19 cellular contexts compared by ENCODE assay signal in genomic region chr11:94790771-94791180, GRCh38. TPM values are rescaled to one million over a fixed set of nuclear protein-coding genes. Genes with fewer than 3 reads are reported as not detected.
A peak's percentile ranks its signal among the peaks of the same experiment; 100 is the strongest.
DNase-seq lines count a peak whose midpoint lies in the region; ATAC-seq and TF ChIP-seq lines count a peak whose summit lies in the region.
"Had no signal": no experiment of that assay in that cellular context is flagged by ENCODE, and none has a peak within 500 bp of the region (broad histone marks: within the 10 kb centered on the region; RNA-seq: fewer than 3 reads in every experiment).

No MANE protein-coding gene starts in this region.

- H4K91ac ChIP-seq in mesenchymal stem cell (ENCODE audit: low read length), result no peak overlapping the region

- TF ChIP-seq EP300 in SK-N-SH (IDR thresholded peaks at IDR 0.05; ENCODE audit: borderline replicate concordance in 1 of 2, low read depth in 1 of 2, low read length in 1 of 2), result no peak

- H3K18ac ChIP-seq in mesenchymal stem cell (ENCODE audit: low read depth in 1 of 2, low read length in 2 of 2), result no peak overlapping the region

- H4K20me1 ChIP-seq in SK-N-SH (ENCODE audit: insufficient read depth), result peaks cover 6% of the 10 kb centered on the region; the same call in 1 of the 2 replicates

- ATAC-seq in SK-N-SH treated with all-trans-retinoic acid at 6 μM for 48 hours (no peak), GM21447 (IDR thresholded peaks at IDR 0.05; ENCODE audit: unreplicated experiment) (no peak)
- ATAC-seq: activated naive CD4-positive, alpha-beta T cell treated with anti-CD3 and anti-CD28 coated beads, Interleukin-2, amount 50 U/mL, for 72 hours; sciatic nerve had no signal

- H3K4me1 ChIP-seq in SK-N-SH (ENCODE audit: control insufficient read depth in 1 of 2, insufficient read depth in 2 of 2, low read depth in 1 of 2, low read length in 1 of 2), result peaks cover 30 to 55% of the 10 kb centered on the region in 2 experiments
- peaks cover 17% of the 10 kb centered on the region for H3K4me1 ChIP-seq in mesenchymal stem cell (ENCODE audit: control insufficient read depth, insufficient read depth, low read depth, low read length)

- no peak overlapping the region for H2BK5ac ChIP-seq in mesenchymal stem cell (ENCODE audit: low read depth, low read length, poor library complexity, severe bottlenecking)

- no peak for TF ChIP-seq RAD21 in SK-N-SH (IDR thresholded peaks at IDR 0.05; ENCODE audit: low read length)

- CTCF ChIA-PET in SK-N-SH (lab: Yijun Ruan, JAX) (no interaction called here), HEK293T (lab: Yijun Ruan, JAX) (no interaction called here)

- no peaks in the 10 kb centered on the region for H3K9me2 ChIP-seq in SK-N-SH

- DNase-seq in SK-N-SH (no peak), astrocyte of the hippocampus (ENCODE audit: low read depth, low spot score) (peak; percentile 35), mesenchymal stem cell (no peak), type B pancreatic cell (ENCODE audit: extremely low spot score, unreplicated experiment) (no peak), DMS79 (lab: John Stamatoyannopoulos, UW) (no peak), HEK293T (ENCODE audit: extremely low spot score) (no peak)
- DNase-seq: 8988T; activated CD4-positive, alpha-beta T cell treated with anti-CD3 and anti-CD28 coated beads, Interleukin-2, amount 10 ng/mL, durations not matched to agents 7 days and 5 days; activated T-cell treated with anti-CD3 and anti-CD28 coated beads, Interleukin-2, amount 50 U/mL, for 1 hour; caudate nucleus; CD4-positive, CD25-positive, alpha-beta regulatory T cell; stimulated activated CD4-positive, alpha-beta T cell treated with anti-CD3 and anti-CD28 coated beads, Interleukin-4, amount 100 ng/mL, for 4 hours; tibial artery had no signal

- H3K27me3 ChIP-seq in SK-N-SH (ENCODE audit: insufficient read depth), result no peaks in the 10 kb centered on the region
- H3K27me3 ChIP-seq in mesenchymal stem cell (ENCODE audit: control insufficient read depth in 1 of 2, insufficient read depth in 1 of 2, low read length in 2 of 2), result no peaks in the 10 kb centered on the region
- H3K27me3 ChIP-seq: tibial artery had no signal

- H3K9me3 Mint-ChIP-seq in type B pancreatic cell, result no peaks in the 10 kb centered on the region
- H3K9me3 Mint-ChIP-seq: activated CD4-positive, alpha-beta T cell treated with anti-CD3 and anti-CD28 coated beads, Interleukin-2, amount 10 ng/mL, durations not matched to agents 7 days and 5 days; activated naive CD4-positive, alpha-beta T cell treated with anti-CD3 and anti-CD28 coated beads, Interleukin-2, amount 50 U/mL, for 72 hours; memory B cell; T-helper 2 cell treated with Interferon-gamma antibody and Interleukin-4, amounts not matched to agents 5 μg/mL and 100 μg/mL, for 36 hours had no signal

- H3K36me3 Mint-ChIP-seq in type B pancreatic cell, result peaks cover 12% of the 10 kb centered on the region
- H3K36me3 Mint-ChIP-seq: activated naive CD4-positive, alpha-beta T cell treated with anti-CD3 and anti-CD28 coated beads, Interleukin-2, amount 50 U/mL, for 72 hours; CD4-positive, CD25-positive, alpha-beta regulatory T cell; memory B cell had no signal

- H3K4ac ChIP-seq in mesenchymal stem cell (ENCODE audit: low read depth in 1 of 2, low read length in 2 of 2), result no peak overlapping the region

- H3K14ac ChIP-seq in mesenchymal stem cell (ENCODE audit: low read length in 2 of 2), result no peak overlapping the region

- H2AK5ac ChIP-seq in mesenchymal stem cell (ENCODE audit: low read length, severe bottlenecking), result no peak overlapping the region

- peaks cover 1% of the 10 kb centered on the region for H3K79me1 ChIP-seq in mesenchymal stem cell (replicated peaks; ENCODE audit: low read length, poor library complexity, severe bottlenecking)

- peaks cover 53% of the 10 kb centered on the region for H3K4me1 Mint-ChIP-seq in type B pancreatic cell (ENCODE audit: unreplicated experiment)
- H3K4me1 Mint-ChIP-seq: activated CD4-positive, alpha-beta T cell treated with anti-CD3 and anti-CD28 coated beads, Interleukin-2, amount 10 ng/mL, durations not matched to agents 7 days and 5 days; CD4-positive, CD25-positive, alpha-beta regulatory T cell; memory B cell had no signal

- H2BK12ac ChIP-seq in mesenchymal stem cell (ENCODE audit: low read length in 2 of 2), result no peak overlapping the region

- POLR2A ChIA-PET in SK-N-SH (lab: Yijun Ruan, JAX), result no interaction called here
- POLR2A ChIA-PET in HEK293T (lab: Yijun Ruan, JAX), result no interaction called here

- peaks cover 84% of the 10 kb centered on the region for H3K79me2 ChIP-seq in SK-N-SH (ENCODE audit: insufficient read depth)

- no peak overlapping the region for H2AFZ ChIP-seq in SK-N-SH (ENCODE audit: low read depth)
- H2AFZ ChIP-seq in mesenchymal stem cell (ENCODE audit: low read depth, low read length), result no peak overlapping the region

- TF ChIP-seq CTCF in SK-N-SH (IDR thresholded peaks at IDR 0.05) (no peak), type B pancreatic cell (conservative IDR thresholded peaks at IDR 0.05) (no peak)

- H3K27me3 Mint-ChIP-seq in type B pancreatic cell, result no peaks in the 10 kb centered on the region

- no peak overlapping the region for H3K23ac ChIP-seq in mesenchymal stem cell (ENCODE audit: low read length in 2 of 2)

- WGBS in SK-N-SH (ENCODE audit: low lambda C conversion rate), result 62% methylated on average over 4 of the region's 4 CpGs
- 95% methylated on average over 3 of the region's 4 CpGs for WGBS in mesenchymal stem cell

- H3F3A ChIP-seq in SK-N-SH (replicated peaks; ENCODE audit: insufficient read depth), result peaks cover 25% of the 10 kb centered on the region

- H3K27ac Mint-ChIP-seq in type B pancreatic cell, result peak overlapping the region; percentile 15
- H3K27ac Mint-ChIP-seq: activated CD4-positive, alpha-beta T cell treated with anti-CD3 and anti-CD28 coated beads, Interleukin-2, amount 10 ng/mL, durations not matched to agents 7 days and 5 days; activated naive CD4-positive, alpha-beta T cell treated with anti-CD3 and anti-CD28 coated beads, Interleukin-2, amount 50 U/mL, for 72 hours; CD4-positive, CD25-positive, alpha-beta regulatory T cell; memory B cell; T-helper 2 cell treated with Interferon-gamma antibody and Interleukin-4, amounts not matched to agents 5 μg/mL and 100 μg/mL, for 36 hours had no signal

- H3K4me3 Mint-ChIP-seq in type B pancreatic cell, result no peak overlapping the region
- H3K4me3 Mint-ChIP-seq: activated CD4-positive, alpha-beta T cell treated with anti-CD3 and anti-CD28 coated beads, Interleukin-2, amount 10 ng/mL, durations not matched to agents 7 days and 5 days; CD4-positive, CD25-positive, alpha-beta regulatory T cell; memory B cell; T-helper 2 cell treated with Interferon-gamma antibody and Interleukin-4, amounts not matched to agents 5 μg/mL and 100 μg/mL, for 36 hours had no signal

- H3K4me2 ChIP-seq in SK-N-SH (no peak overlapping the region), mesenchymal stem cell (ENCODE audit: low read length, poor library complexity, severe bottlenecking) (no peak overlapping the region)

- H3K9ac ChIP-seq in SK-N-SH (no peak overlapping the region), mesenchymal stem cell (ENCODE audit: low read length) (peak overlapping the region; percentile 3)

- peak overlapping the region in 1 of 2 experiments; percentile 53; a peak in 2 of 4 replicates for H3K27ac ChIP-seq in SK-N-SH (ENCODE audit: low read depth in 2 of 2, low read length in 1 of 2)
- H3K27ac ChIP-seq in mesenchymal stem cell (ENCODE audit: low read length, poor library complexity, severe bottlenecking), result peak overlapping the region; percentile 69
- H3K27ac ChIP-seq: tibial artery had no signal

- H3K4me3 ChIP-seq in SK-N-SH (ENCODE audit: low read depth in 2 of 2, low read length in 1 of 2), result no peak overlapping the region
- no peak overlapping the region for H3K4me3 ChIP-seq in mesenchymal stem cell (ENCODE audit: insufficient read depth in 1 of 2, low read depth in 1 of 2, low read length in 2 of 2)
- H3K4me3 ChIP-seq: tibial artery had no signal

- H3K36me3 ChIP-seq in SK-N-SH (replicated peaks in 1 of 2; ENCODE audit: control insufficient read depth in 1 of 2, insufficient read depth in 2 of 2, low read length in 1 of 2) (peaks cover 0 to 2% of the 10 kb centered on the region in 2 experiments), mesenchymal stem cell (ENCODE audit: control insufficient read depth in 1 of 2, insufficient read depth in 2 of 2, low read depth in 1 of 2, low read length in 2 of 2) (no peaks in the 10 kb centered on the region)
- H3K36me3 ChIP-seq: tibial artery had no signal

- H4K8ac ChIP-seq in mesenchymal stem cell (ENCODE audit: low read length), result no peak overlapping the region

- H2BK15ac ChIP-seq in mesenchymal stem cell (ENCODE audit: low read depth, poor library complexity, severe bottlenecking), result no peak overlapping the region

- no peak overlapping the region for H2BK120ac ChIP-seq in mesenchymal stem cell (ENCODE audit: low read depth, low read length)

- no peaks in the 10 kb centered on the region for H3K9me3 ChIP-seq in SK-N-SH
- H3K9me3 ChIP-seq in mesenchymal stem cell (ENCODE audit: control insufficient read depth, low read length), result no peaks in the 10 kb centered on the region
- H3K9me3 ChIP-seq: tibial artery had no signal

TF ChIP-seq in SK-N-SH, 30 proteins besides CTCF, POLR2A, EP300 and RAD21:
- TF ChIP-seq MXI1 (IDR thresholded peaks at IDR 0.05; ENCODE audit: low read depth, low read length), result no peak
- TF ChIP-seq TCF12 (IDR thresholded peaks at IDR 0.05), result peak; percentile 24; the same call in 1 of the 2 replicates
- TF ChIP-seq SIN3A (IDR thresholded peaks at IDR 0.05; ENCODE audit: borderline replicate concordance, low read depth, low read length), result no peak
- TF ChIP-seq CHD2 (IDR thresholded peaks at IDR 0.05; ENCODE audit: low read length, partially characterized antibody), result no peak
TF ChIP-seq in SK-N-SH: peak in this region for 1.

TF ChIP-seq in HEK293T, 16 proteins besides CTCF, POLR2A, EP300 and RAD21:
- TF ChIP-seq L3MBTL2 (conservative IDR thresholded peaks at IDR 0.05) (no peak), LEF1 (IDR thresholded peaks at IDR 0.05; ENCODE audit: borderline replicate concordance) (no peak), BHLHE40 (IDR thresholded peaks at IDR 0.05; ENCODE audit: borderline replicate concordance) (no peak), FOXA1 (IDR thresholded peaks at IDR 0.05) (no peak), FOXM1 (IDR thresholded peaks at IDR 0.05; ENCODE audit: borderline replicate concordance) (no peak), FOXK2 (IDR thresholded peaks at IDR 0.05) (no peak), CTBP1 (IDR thresholded peaks at IDR 0.05; ENCODE audit: borderline replicate concordance) (no peak)

RNA-seq across cellular contexts. Expression of gene AMOTL1, which starts 22.6 kb away (rescaled TPM):
- 10.7 and 11.7 TPM in 2 replicates for polyA plus RNA-seq in SK-N-SH (2012; rRNA removed)
- 8.5 and 11.1 TPM in 2 replicates for polyA plus RNA-seq in SK-N-SH (2012; cell fraction: cytosol; rRNA removed)
- polyA plus RNA-seq in SK-N-SH (2012; cell fraction: nucleus; rRNA removed), result 8.1 and 12.3 TPM in 2 replicates
- 20.5 TPM for polyA plus RNA-seq in mesenchymal stem cell (2013, experiment 1 of 2)
- polyA plus RNA-seq in mesenchymal stem cell (2013, experiment 2 of 2), result 19.9 TPM
- 64.8 and 93.5 TPM in 2 replicates for total RNA-seq in type B pancreatic cell (ENCODE audit: low replicate concordance)
